In the genomic region with DNA sequence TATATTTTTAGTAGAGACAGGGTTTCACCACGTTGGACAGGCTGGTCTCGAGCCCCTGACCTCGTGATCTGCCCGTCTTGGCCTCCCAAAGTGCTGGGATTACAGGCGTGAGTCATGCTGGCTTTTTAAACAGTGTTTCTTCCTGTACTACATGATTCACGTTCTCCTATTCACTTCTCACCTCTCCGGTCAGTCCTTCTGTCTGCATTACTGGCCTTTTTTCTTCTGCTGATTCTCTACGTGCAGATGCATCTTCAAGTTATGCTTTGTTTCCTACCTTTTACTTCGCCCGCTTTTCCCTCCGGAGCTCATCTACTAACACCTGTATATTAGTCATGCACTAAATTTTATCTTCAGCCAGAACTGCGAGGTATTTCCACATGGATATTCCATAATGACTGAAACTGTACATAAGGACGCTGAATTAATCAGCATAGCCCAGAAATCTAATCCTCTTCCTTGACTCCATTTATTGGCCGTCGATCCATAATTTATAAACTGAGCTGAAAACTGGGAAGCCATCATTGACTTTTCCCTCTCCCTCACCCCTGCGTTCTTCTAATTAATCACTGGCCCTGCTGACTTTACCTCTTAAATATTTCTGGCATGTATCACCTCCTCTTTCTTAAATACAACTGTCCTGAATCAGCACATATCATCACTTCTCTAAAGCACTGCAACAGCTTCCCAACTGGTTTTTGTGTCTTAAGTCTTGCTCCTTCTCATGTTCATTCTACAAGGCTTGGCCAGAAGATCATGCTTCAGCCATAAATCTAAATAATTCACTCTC, we compare ENCODE assay signal across 14 cellular contexts.
DNase-seq lines count a peak whose midpoint lies in the region; ATAC-seq and TF ChIP-seq lines count a peak whose summit lies in the region.
"Had no signal": no experiment of that assay in that cellular context is flagged by ENCODE, and none has a peak within 500 bp of the region (broad histone marks: within the 10 kb centered on the region; RNA-seq: fewer than 3 reads in every experiment).

No MANE protein-coding gene starts in this region.

- TF ChIP-seq CTCF in fibroblast of the aortic adventitia (IDR thresholded peaks at IDR 0.05; ENCODE audit: insufficient read depth, low read length) = no peak
- TF ChIP-seq CTCF in chondrocyte (IDR thresholded peaks at IDR 0.05) = no peak

- H3K4me1 Mint-ChIP-seq in chondrocyte (ENCODE audit: low read depth) = peaks cover 17% of the 10 kb centered on the region
- H3K4me1 Mint-ChIP-seq: activated CD4-positive, alpha-beta T cell treated with anti-CD3 and anti-CD28 coated beads for 36 hours; CD4-positive, CD25-positive, alpha-beta regulatory T cell had no signal

- in situ Hi-C loops in SK-MEL-5 (cut with HindIII; ENCODE audit: low pct_unique_long_range_greater_than_20kb, low sequenced_read_pairs) = no loop called here

- H3K27me3 Mint-ChIP-seq in chondrocyte (ENCODE audit: low read depth) = no peaks in the 10 kb centered on the region
- H3K27me3 Mint-ChIP-seq: activated CD4-positive, alpha-beta T cell treated with anti-CD3 and anti-CD28 coated beads for 36 hours; CD4-positive, CD25-positive, alpha-beta regulatory T cell had no signal

- H3K4me3 ChIP-seq in fibroblast of the aortic adventitia (ENCODE audit: low read depth, low read length) = no peak overlapping the region
- H3K4me3 ChIP-seq in skeletal muscle cell (ENCODE audit: low read depth, low read length) = no peak overlapping the region
- H3K4me3 ChIP-seq: prostate gland, stomach had no signal

- no peaks in the 10 kb centered on the region for H3K36me3 Mint-ChIP-seq in chondrocyte (ENCODE audit: low read depth)
- H3K36me3 Mint-ChIP-seq: CD4-positive, CD25-positive, alpha-beta regulatory T cell had no signal

- peak; percentile 96 for DNase-seq in HCEC 1CT
- peak; percentile 4 for DNase-seq in SK-MEL-5 (ENCODE audit: low read depth, low spot score)
- DNase-seq in fibroblast of the aortic adventitia (ENCODE audit: low read depth) = peak; percentile 24
- peak; percentile 58 for DNase-seq in skeletal muscle cell (ENCODE audit: low read depth)
- no peak for DNase-seq in chondrocyte (ENCODE audit: low spot score)
- no peak for DNase-seq in DMS 273 treated with DMSO at 0.1 percent for 48 hours (lab: John Stamatoyannopoulos, UW)
- DNase-seq: activated CD4-positive, alpha-beta T cell treated with anti-CD3 and anti-CD28 coated beads for 36 hours; activated T-cell treated with anti-CD3 and anti-CD28 coated beads, Interleukin-2, amount 50 U/mL, for 48 hours; CD4-positive, CD25-positive, alpha-beta regulatory T cell; NCI-H2029; stomach had no signal

- no peak overlapping the region for H3K4me3 Mint-ChIP-seq in chondrocyte (ENCODE audit: unreplicated experiment)
- H3K4me3 Mint-ChIP-seq: activated CD4-positive, alpha-beta T cell treated with anti-CD3 and anti-CD28 coated beads for 36 hours; CD4-positive, CD25-positive, alpha-beta regulatory T cell had no signal

- ATAC-seq in HG02588 (IDR thresholded peaks at IDR 0.05; ENCODE audit: unreplicated experiment) (no peak), HG03571 (IDR thresholded peaks at IDR 0.05; ENCODE audit: unreplicated experiment) (no peak)
- ATAC-seq: activated CD4-positive, alpha-beta T cell treated with anti-CD3 and anti-CD28 coated beads for 36 hours had no signal

- no peak overlapping the region for H3K27ac Mint-ChIP-seq in chondrocyte (ENCODE audit: unreplicated experiment)
- H3K27ac Mint-ChIP-seq: activated CD4-positive, alpha-beta T cell treated with anti-CD3 and anti-CD28 coated beads for 36 hours; CD4-positive, CD25-positive, alpha-beta regulatory T cell had no signal

- peaks cover 5% of the 10 kb centered on the region for H3K9me3 Mint-ChIP-seq in chondrocyte (ENCODE audit: low read depth)

Comparison
In these comparisons a context has a peak if more than half of its experiments do, and no peak if none do; other contexts are left out.
1. DNase-seq: peak in HCEC 1CT (single experiment), SK-MEL-5 (single experiment), fibroblast of the aortic adventitia (single experiment) and skeletal muscle cell (single experiment); none in chondrocyte (single experiment) and DMS 273 treated with DMSO at 0.1 percent for 48 hours (single experiment).